In genomic region chr3:74642876-74643275, GRCh38 we compare ENCODE assay signal across 10 cellular contexts. TPM values are rescaled to one million over a fixed set of nuclear protein-coding genes. Genes with fewer than 3 reads are reported as not detected.
"Had no signal": no experiment of that assay in that cellular context is flagged by ENCODE, and none has a peak within 500 bp of the region (broad histone marks: within the 10 kb centered on the region; RNA-seq: fewer than 3 reads in every experiment).

No MANE protein-coding gene starts in this region.

- FAIRE-seq: small intestine had no signal

- DNase-seq: activated CD4-positive, alpha-beta T cell treated with anti-CD3 and anti-CD28 coated beads for 1 hour; activated CD4-positive, alpha-beta T cell treated with anti-CD3 and anti-CD28 coated beads, Interleukin-2, amount 50 U/mL, for 48 hours; activated gamma-delta T cell; activated T-cell treated with anti-CD3 and anti-CD28 coated beads, Interleukin-2, amount 50 U/mL, for 4 hours; effector CD4-positive, alpha-beta T cell; SIG-M5; small intestine; trophoblast cell had no signal

- ATAC-seq: activated T-cell treated with anti-CD3 and anti-CD28 coated beads, Interleukin-2, amount 50 U/mL, for 4 hours; stimulated activated effector memory CD8-positive, alpha-beta T cell treated with anti-CD3 and anti-CD28 coated beads, Interleukin-12 subunit alpha, Interleukin-12 subunit beta, amount 100 ng/mL, for 72 hours had no signal

RNA-seq across cellular contexts. Expression of gene CNTN3, which starts 28.4 kb away (rescaled TPM):
- total RNA-seq: activated T-cell treated with anti-CD3 and anti-CD28 coated beads, Interleukin-2, amount 50 U/mL, for 4 hours; glomerular endothelial cell had no signal
